18 cellular contexts compared by ENCODE assay signal in the genomic region with DNA sequence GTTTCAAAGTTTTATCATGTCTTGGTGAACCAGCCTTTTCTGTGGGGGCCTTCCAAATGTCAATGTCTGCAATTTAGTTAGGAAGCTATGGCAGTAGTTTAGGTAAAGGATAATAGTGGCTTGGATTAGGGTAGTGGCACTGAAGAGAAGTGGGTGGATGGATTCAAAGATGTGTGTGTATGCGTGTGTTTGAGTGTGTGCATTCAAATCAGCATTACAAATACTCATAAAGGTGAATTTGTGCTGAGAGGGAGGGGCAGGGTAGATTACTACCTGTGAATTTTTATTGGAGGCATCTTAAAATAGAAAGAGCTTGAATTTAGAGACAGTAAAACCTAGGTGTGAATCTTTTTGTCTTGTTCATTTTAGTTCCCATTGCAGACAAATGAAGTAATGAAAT. TPM values are rescaled to one million over a fixed set of nuclear protein-coding genes. Genes with fewer than 3 reads are reported as not detected.
A peak's percentile ranks its signal among the peaks of the same experiment; 100 is the strongest.
DNase-seq lines count a peak whose midpoint lies in the region; ATAC-seq lines count a peak whose summit lies in the region.
"Had no signal": no experiment of that assay in that cellular context is flagged by ENCODE, and none has a peak within 500 bp of the region (broad histone marks: within the 10 kb centered on the region; RNA-seq: fewer than 3 reads in every experiment).

No MANE protein-coding gene starts in this region.

- H3K9me3 Mint-ChIP-seq in activated CD4-positive, alpha-beta T cell treated with anti-CD3 and anti-CD28 coated beads, Interleukin-2, amount 10 ng/mL, durations not matched to agents 7 days and 5 days, result peaks cover 26% of the 10 kb centered on the region
- H3K9me3 Mint-ChIP-seq in activated naive CD8-positive, alpha-beta T cell treated with anti-CD3 and anti-CD28 coated beads, Interleukin-2, amount 10 ng/mL, durations not matched to agents 7 days and 5 days, result peaks cover 17% of the 10 kb centered on the region
- H3K9me3 Mint-ChIP-seq in activated naive CD8-positive, alpha-beta T cell treated with anti-CD3 and anti-CD28 coated beads for 36 hours, result peaks cover 1% of the 10 kb centered on the region
- H3K9me3 Mint-ChIP-seq in activated T-helper 1 cell treated with anti-CD3 and anti-CD28 coated beads, Interleukin-12 subunit alpha, Interleukin-12 subunit beta, Interleukin-2, Interleukin-4 antibody, amounts not matched to agents 30 ng/mL and 10 ng/mL and 1 ng/mL, durations not matched to agents 14 hours and 24 hours and 36 hours, result peaks cover 27% of the 10 kb centered on the region

- peaks cover 87% of the 10 kb centered on the region for H3K4me1 Mint-ChIP-seq in activated CD4-positive, alpha-beta T cell treated with anti-CD3 and anti-CD28 coated beads, Interleukin-2, amount 10 ng/mL, durations not matched to agents 7 days and 5 days
- H3K4me1 Mint-ChIP-seq in activated naive CD8-positive, alpha-beta T cell treated with anti-CD3 and anti-CD28 coated beads, Interleukin-2, amount 10 ng/mL, durations not matched to agents 7 days and 5 days, result peaks cover 52% of the 10 kb centered on the region
- H3K4me1 Mint-ChIP-seq in activated naive CD8-positive, alpha-beta T cell treated with anti-CD3 and anti-CD28 coated beads for 36 hours, result peaks cover 48% of the 10 kb centered on the region
- peaks cover 96% of the 10 kb centered on the region for H3K4me1 Mint-ChIP-seq in activated T-helper 1 cell treated with anti-CD3 and anti-CD28 coated beads, Interleukin-12 subunit alpha, Interleukin-12 subunit beta, Interleukin-2, Interleukin-4 antibody, amounts not matched to agents 30 ng/mL and 10 ng/mL and 1 ng/mL, durations not matched to agents 14 hours and 24 hours and 36 hours (ENCODE audit: low read depth)

- POLR2A ChIA-PET in activated CD4-positive, alpha-beta T cell treated with anti-CD3 and anti-CD28 coated beads, Interleukin-2, amount 10 ng/mL, durations not matched to agents 7 days and 5 days (lab: Charles Lee), result no interaction called here
- POLR2A ChIA-PET in activated naive CD8-positive, alpha-beta T cell treated with anti-CD3 and anti-CD28 coated beads, Interleukin-2, amount 10 ng/mL, durations not matched to agents 7 days and 5 days (lab: Charles Lee), result no interaction called here

- intact Hi-C loops in activated T-helper 1 cell treated with anti-CD3 and anti-CD28 coated beads, Interleukin-12 subunit alpha, Interleukin-12 subunit beta, Interleukin-2, Interleukin-4 antibody, amounts not matched to agents 30 ng/mL and 10 ng/mL and 1 ng/mL, durations not matched to agents 14 hours and 24 hours and 36 hours (cut with micrococcal nuclease), result no loop called here

- no peak for DNase-seq in activated CD4-positive, alpha-beta T cell treated with anti-CD3 and anti-CD28 coated beads, Interleukin-2, amount 10 ng/mL, durations not matched to agents 7 days and 5 days
- DNase-seq in activated CD4-positive, alpha-beta T cell treated with anti-CD3 and anti-CD28 coated beads for 1 hour, result no peak
- DNase-seq in activated naive CD8-positive, alpha-beta T cell treated with anti-CD3 and anti-CD28 coated beads, Interleukin-2, amount 10 ng/mL, durations not matched to agents 7 days and 5 days, result no peak
- DNase-seq in activated naive CD8-positive, alpha-beta T cell treated with anti-CD3 and anti-CD28 coated beads for 36 hours, result no peak
- DNase-seq in activated T-helper 1 cell treated with anti-CD3 and anti-CD28 coated beads, Interleukin-12 subunit alpha, Interleukin-12 subunit beta, Interleukin-2, Interleukin-4 antibody, amounts not matched to agents 30 ng/mL and 10 ng/mL and 1 ng/mL, durations not matched to agents 14 hours and 24 hours and 36 hours (ENCODE audit: low spot score), result no peak
- no peak for DNase-seq in H4 (ENCODE audit: low spot score)
- DNase-seq in OCI-M1 (lab: John Stamatoyannopoulos, UW), result no peak
- DNase-seq: CD4-positive, alpha-beta memory T cell; DMS153; GM23248; KBM-7; NCI-H1105 treated with DMSO at 0.1 percent for 48 hours; NCI-H1694; NCI-H2081 treated with DMSO at 0.1 percent for 48 hours; SHP77 treated with DMSO at 0.1 percent for 48 hours had no signal

- peak overlapping the region; percentile 0 for H3K27ac Mint-ChIP-seq in activated CD4-positive, alpha-beta T cell treated with anti-CD3 and anti-CD28 coated beads, Interleukin-2, amount 10 ng/mL, durations not matched to agents 7 days and 5 days
- H3K27ac Mint-ChIP-seq in activated naive CD8-positive, alpha-beta T cell treated with anti-CD3 and anti-CD28 coated beads, Interleukin-2, amount 10 ng/mL, durations not matched to agents 7 days and 5 days, result peak overlapping the region; percentile 2
- no peak overlapping the region for H3K27ac Mint-ChIP-seq in activated naive CD8-positive, alpha-beta T cell treated with anti-CD3 and anti-CD28 coated beads for 36 hours
- peak overlapping the region; percentile 75 for H3K27ac Mint-ChIP-seq in activated T-helper 1 cell treated with anti-CD3 and anti-CD28 coated beads, Interleukin-12 subunit alpha, Interleukin-12 subunit beta, Interleukin-2, Interleukin-4 antibody, amounts not matched to agents 30 ng/mL and 10 ng/mL and 1 ng/mL, durations not matched to agents 14 hours and 24 hours and 36 hours
- H3K27ac Mint-ChIP-seq: CD4-positive, alpha-beta memory T cell had no signal

- H3K27me3 Mint-ChIP-seq in activated CD4-positive, alpha-beta T cell treated with anti-CD3 and anti-CD28 coated beads, Interleukin-2, amount 10 ng/mL, durations not matched to agents 7 days and 5 days, result no peaks in the 10 kb centered on the region
- H3K27me3 Mint-ChIP-seq in activated naive CD8-positive, alpha-beta T cell treated with anti-CD3 and anti-CD28 coated beads, Interleukin-2, amount 10 ng/mL, durations not matched to agents 7 days and 5 days, result peaks cover 6% of the 10 kb centered on the region
- peaks cover 4% of the 10 kb centered on the region for H3K27me3 Mint-ChIP-seq in activated naive CD8-positive, alpha-beta T cell treated with anti-CD3 and anti-CD28 coated beads for 36 hours
- H3K27me3 Mint-ChIP-seq in activated T-helper 1 cell treated with anti-CD3 and anti-CD28 coated beads, Interleukin-12 subunit alpha, Interleukin-12 subunit beta, Interleukin-2, Interleukin-4 antibody, amounts not matched to agents 30 ng/mL and 10 ng/mL and 1 ng/mL, durations not matched to agents 14 hours and 24 hours and 36 hours (ENCODE audit: insufficient read depth), result no peaks in the 10 kb centered on the region

- no peak overlapping the region for H3K4me3 Mint-ChIP-seq in activated CD4-positive, alpha-beta T cell treated with anti-CD3 and anti-CD28 coated beads, Interleukin-2, amount 10 ng/mL, durations not matched to agents 7 days and 5 days
- no peak overlapping the region for H3K4me3 Mint-ChIP-seq in activated naive CD8-positive, alpha-beta T cell treated with anti-CD3 and anti-CD28 coated beads, Interleukin-2, amount 10 ng/mL, durations not matched to agents 7 days and 5 days
- H3K4me3 Mint-ChIP-seq in activated naive CD8-positive, alpha-beta T cell treated with anti-CD3 and anti-CD28 coated beads for 36 hours, result no peak overlapping the region
- peak overlapping the region; percentile 15 for H3K4me3 Mint-ChIP-seq in activated T-helper 1 cell treated with anti-CD3 and anti-CD28 coated beads, Interleukin-12 subunit alpha, Interleukin-12 subunit beta, Interleukin-2, Interleukin-4 antibody, amounts not matched to agents 30 ng/mL and 10 ng/mL and 1 ng/mL, durations not matched to agents 14 hours and 24 hours and 36 hours
- H3K4me3 Mint-ChIP-seq: CD4-positive, alpha-beta memory T cell had no signal

- H3K36me3 Mint-ChIP-seq in activated CD4-positive, alpha-beta T cell treated with anti-CD3 and anti-CD28 coated beads, Interleukin-2, amount 10 ng/mL, durations not matched to agents 7 days and 5 days (ENCODE audit: low read depth), result peaks cover 27% of the 10 kb centered on the region
- peaks cover 40% of the 10 kb centered on the region for H3K36me3 Mint-ChIP-seq in activated naive CD8-positive, alpha-beta T cell treated with anti-CD3 and anti-CD28 coated beads, Interleukin-2, amount 10 ng/mL, durations not matched to agents 7 days and 5 days
- H3K36me3 Mint-ChIP-seq in activated naive CD8-positive, alpha-beta T cell treated with anti-CD3 and anti-CD28 coated beads for 36 hours, result peaks cover 21% of the 10 kb centered on the region
- H3K36me3 Mint-ChIP-seq in activated T-helper 1 cell treated with anti-CD3 and anti-CD28 coated beads, Interleukin-12 subunit alpha, Interleukin-12 subunit beta, Interleukin-2, Interleukin-4 antibody, amounts not matched to agents 30 ng/mL and 10 ng/mL and 1 ng/mL, durations not matched to agents 14 hours and 24 hours and 36 hours (ENCODE audit: low read depth), result peaks cover 63% of the 10 kb centered on the region

- no peak for ATAC-seq in activated naive CD8-positive, alpha-beta T cell treated with anti-CD3 and anti-CD28 coated beads, Interleukin-2, amount 10 ng/mL, durations not matched to agents 7 days and 5 days (ENCODE audit: low read depth)
- ATAC-seq: A549, HCT116, HepG2 had no signal

- CTCF ChIA-PET in activated CD4-positive, alpha-beta T cell treated with anti-CD3 and anti-CD28 coated beads, Interleukin-2, amount 10 ng/mL, durations not matched to agents 7 days and 5 days (lab: Charles Lee), result interaction anchor here (0.6 to 0.9 kb wide), 3 partner anchors 17 to 29 kb away, joined by 3 to 4 read pairs (median 3); partner anchors contain the start of gene NDFIP2

RNA-seq across cellular contexts. Expression of gene NDFIP2, which starts 16.9 kb away (rescaled TPM):
- total RNA-seq in activated CD4-positive, alpha-beta T cell treated with anti-CD3 and anti-CD28 coated beads, Interleukin-2, amount 10 ng/mL, durations not matched to agents 7 days and 5 days, result 10 to 100 TPM; 17.8 to 21.2 TPM
- 1 to 10 TPM; 6.7 to 9.8 TPM for total RNA-seq in activated naive CD8-positive, alpha-beta T cell treated with anti-CD3 and anti-CD28 coated beads, Interleukin-2, amount 10 ng/mL, durations not matched to agents 7 days and 5 days
- 10 to 100 TPM; 47.6 to 48.8 TPM for total RNA-seq in activated naive CD8-positive, alpha-beta T cell treated with anti-CD3 and anti-CD28 coated beads for 36 hours
- total RNA-seq in activated T-helper 1 cell treated with anti-CD3 and anti-CD28 coated beads, Interleukin-12 subunit alpha, Interleukin-12 subunit beta, Interleukin-2, Interleukin-4 antibody, amounts not matched to agents 30 ng/mL and 10 ng/mL and 1 ng/mL, durations not matched to agents 14 hours and 24 hours and 36 hours, result 250 and 276 TPM in 2 replicates
- total RNA-seq in H4 (2014; rRNA removed; shearing (Covaris generic)), result 22.8 and 28.4 TPM in 2 replicates
